9 cellular contexts compared by ENCODE assay signal in the genomic region with DNA sequence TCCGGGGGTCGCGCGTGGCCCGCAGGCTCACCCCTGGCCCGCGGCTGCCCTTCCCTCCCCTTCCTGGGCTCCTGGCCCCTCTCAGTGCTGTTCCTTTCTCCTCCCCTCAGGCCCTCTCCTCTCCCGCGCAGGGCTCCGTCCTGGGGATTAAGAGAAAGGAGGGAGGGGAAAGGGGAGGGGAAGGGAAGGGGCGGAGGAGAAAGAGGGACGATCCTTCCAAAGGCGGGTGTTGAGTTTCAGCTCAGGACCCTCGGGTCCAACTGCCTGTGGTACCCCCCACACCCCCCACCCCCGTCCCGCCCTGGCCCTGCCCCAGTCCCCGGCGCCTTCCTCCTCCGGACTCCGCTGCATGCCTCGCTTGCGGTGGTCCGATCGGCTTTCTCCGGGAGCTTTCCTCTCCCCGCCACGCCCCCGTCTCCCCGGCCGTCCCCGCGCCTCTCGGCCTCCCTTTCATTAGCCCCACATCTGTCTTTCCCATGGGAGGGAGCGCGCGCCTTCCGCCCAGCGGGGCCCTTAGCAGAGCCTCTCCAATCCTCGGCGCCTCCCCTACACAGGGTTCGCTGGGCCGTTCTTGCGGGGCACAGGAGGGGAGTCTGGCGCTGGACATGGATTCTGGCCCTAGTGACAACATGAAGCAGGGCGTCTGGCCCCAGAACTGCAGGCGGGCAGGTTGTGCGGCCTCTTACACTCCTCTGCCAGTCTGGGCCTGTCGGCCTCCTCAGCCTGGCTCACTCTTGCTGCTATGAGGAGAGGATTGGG. TPM values are rescaled to one million over a fixed set of nuclear protein-coding genes. Genes with fewer than 3 reads are reported as not detected.
DNase-seq lines count a peak whose midpoint lies in the region; ATAC-seq and TF ChIP-seq lines count a peak whose summit lies in the region.
"Had no signal": no experiment of that assay in that cellular context is flagged by ENCODE, and none has a peak within 500 bp of the region (broad histone marks: within the 10 kb centered on the region; RNA-seq: fewer than 3 reads in every experiment).

No MANE protein-coding gene starts in this region.

- H3K36me3 ChIP-seq in H7 (replicated peaks; ENCODE audit: control insufficient read depth, insufficient read depth, low read length): no peaks in the 10 kb centered on the region

- no peaks in the 10 kb centered on the region for H3K4me1 Mint-ChIP-seq in stimulated activated effector memory CD8-positive, alpha-beta T cell treated with anti-CD3 and anti-CD28 coated beads, Interleukin-12 subunit alpha, Interleukin-12 subunit beta, amount 100 ng/mL, for 72 hours

- no peak for TF ChIP-seq CTCF in astrocyte of the cerebellum (IDR thresholded peaks at IDR 0.05; ENCODE audit: low read depth, low read length, missing control alignments)
- no peak for TF ChIP-seq CTCF in retinal pigment epithelial cell (conservative IDR thresholded peaks at IDR 0.05; ENCODE audit: low read depth, low read length)

- DNase-seq in H7: peak; percentile 97
- peak; percentile 23 for DNase-seq in astrocyte of the cerebellum (ENCODE audit: low read depth)
- peak; percentile 57 for DNase-seq in iPS DF 19.7 (ENCODE audit: low read depth, low spot score)
- peak; percentile 20 for DNase-seq in retinal pigment epithelial cell (ENCODE audit: low read depth)
- DNase-seq in kidney glomerular epithelial cell (lab: John Stamatoyannopoulos, UW): no peak
- no peak for DNase-seq in GF-D8 (lab: John Stamatoyannopoulos, UW)
- DNase-seq in COLO829 (ENCODE audit: low spot score): no peak
- no peak for DNase-seq in stimulated activated effector memory CD8-positive, alpha-beta T cell treated with anti-CD3 and anti-CD28 coated beads, Interleukin-12 subunit alpha, Interleukin-12 subunit beta, amount 100 ng/mL, for 72 hours (ENCODE audit: low spot score in 2 of 2)

- peak overlapping the region; percentile 84 for H3K4me3 ChIP-seq in H7 (ENCODE audit: insufficient read depth, low read depth, low read length)
- peak overlapping the region; percentile 53 for H3K4me3 ChIP-seq in astrocyte of the cerebellum (ENCODE audit: low read depth, low read length)
- H3K4me3 ChIP-seq in retinal pigment epithelial cell (ENCODE audit: low read length): peak overlapping the region; percentile 47

- no peaks in the 10 kb centered on the region for H3K36me3 Mint-ChIP-seq in stimulated activated effector memory CD8-positive, alpha-beta T cell treated with anti-CD3 and anti-CD28 coated beads, Interleukin-12 subunit alpha, Interleukin-12 subunit beta, amount 100 ng/mL, for 72 hours

- in situ Hi-C loops in astrocyte of the cerebellum (cut with HindIII; ENCODE audit: low sequenced_read_pairs): loop anchor here (5.0 kb wide), 1 partner anchor 39 kb away; no protein-coding TSS in a partner anchor

- H3K27me3 ChIP-seq in H7 (ENCODE audit: control insufficient read depth, insufficient read depth, low read length): peaks cover 9% of the 10 kb centered on the region

- no peaks in the 10 kb centered on the region for H3K9me3 Mint-ChIP-seq in stimulated activated effector memory CD8-positive, alpha-beta T cell treated with anti-CD3 and anti-CD28 coated beads, Interleukin-12 subunit alpha, Interleukin-12 subunit beta, amount 100 ng/mL, for 72 hours

- no peak overlapping the region for H3K4me3 Mint-ChIP-seq in stimulated activated effector memory CD8-positive, alpha-beta T cell treated with anti-CD3 and anti-CD28 coated beads, Interleukin-12 subunit alpha, Interleukin-12 subunit beta, amount 100 ng/mL, for 72 hours

- no peak overlapping the region for H3K27ac Mint-ChIP-seq in stimulated activated effector memory CD8-positive, alpha-beta T cell treated with anti-CD3 and anti-CD28 coated beads, Interleukin-12 subunit alpha, Interleukin-12 subunit beta, amount 100 ng/mL, for 72 hours

- ATAC-seq in stimulated activated effector memory CD8-positive, alpha-beta T cell treated with anti-CD3 and anti-CD28 coated beads, Interleukin-12 subunit alpha, Interleukin-12 subunit beta, amount 100 ng/mL, for 72 hours: no peak

RNA-seq across cellular contexts. Expression of gene EFS, which starts 1.4 kb away (rescaled TPM):
- 23.1 and 24.0 TPM in 2 replicates for total RNA-seq in H7 (2014; rRNA removed; shearing (Covaris generic))
- total RNA-seq: T-helper 2 cell treated with Interferon-gamma antibody and Interleukin-4, amounts not matched to agents 100 ng/mL and 5 ng/mL, for 36 hours had no signal

RNA-seq across cellular contexts. Expression of gene IL25, which starts 6.3 kb away (rescaled TPM):
- total RNA-seq in H7 (2014; rRNA removed; shearing (Covaris generic)): 0.31 TPM in 1 of 2 replicates, not detected in the other
- total RNA-seq: T-helper 2 cell treated with Interferon-gamma antibody and Interleukin-4, amounts not matched to agents 100 ng/mL and 5 ng/mL, for 36 hours had no signal

RNA-seq across cellular contexts. Expression of gene CMTM5, which starts 10.5 kb away (rescaled TPM):
- 0.14 TPM in 1 of 2 replicates, not detected in the other for total RNA-seq in H7 (2014; rRNA removed; shearing (Covaris generic))
- total RNA-seq: T-helper 2 cell treated with Interferon-gamma antibody and Interleukin-4, amounts not matched to agents 100 ng/mL and 5 ng/mL, for 36 hours had no signal

RNA-seq across cellular contexts. Expression of gene SLC22A17, which starts 13.7 kb away (rescaled TPM):
- total RNA-seq in H7 (2014; rRNA removed; shearing (Covaris generic)): 32.9 and 37.2 TPM in 2 replicates

RNA-seq across cellular contexts. Expression of gene MYH6, which starts 41.7 kb away (rescaled TPM):
- total RNA-seq in H7 (2014; rRNA removed; shearing (Covaris generic)): 0.03 TPM in 1 of 2 replicates, not detected in the other
- total RNA-seq: T-helper 2 cell treated with Interferon-gamma antibody and Interleukin-4, amounts not matched to agents 100 ng/mL and 5 ng/mL, for 36 hours had no signal

Comparison
In these comparisons a context has a peak if more than half of its experiments do, and no peak if none do; other contexts are left out.
1. DNase-seq: peak in H7 (single experiment), astrocyte of the cerebellum (single experiment), iPS DF 19.7 (single experiment) and retinal pigment epithelial cell (single experiment); none in kidney glomerular epithelial cell (single experiment), GF-D8 (single experiment), COLO829 (single experiment) and stimulated activated effector memory CD8-positive, alpha-beta T cell treated with anti-CD3 and anti-CD28 coated beads, Interleukin-12 subunit alpha, Interleukin-12 subunit beta, amount 100 ng/mL, for 72 hours (0 of 2).
2. Peak in every context shown above with its lines, with median percentiles within 50 percentile points of each other: H3K4me3 ChIP-seq.